24 cellular contexts compared by ENCODE assay signal in genomic region chr6:69383627-69384026, GRCh38.
"Had no signal": no experiment of that assay in that cellular context is flagged by ENCODE, and none has a peak within 500 bp of the region (broad histone marks: within the 10 kb centered on the region; RNA-seq: fewer than 3 reads in every experiment).

No MANE protein-coding gene starts in this region.

- H3K4me1 ChIP-seq: esophagus muscularis mucosa, foreskin keratinocyte, gastroesophageal sphincter, heart left ventricle, left lung, lower lobe of right lung had no signal

- H3K4me2 ChIP-seq: hepatocyte had no signal

- H3K79me2 ChIP-seq: hepatocyte had no signal

- FAIRE-seq: colon, endothelial cell of umbilical vein, frontal cortex, islet of Langerhans, keratinocyte had no signal

- DNase-seq: dermis blood vessel endothelial cell; dorsolateral prefrontal cortex; effector CD4-positive, alpha-beta T cell; effector memory CD4-positive, alpha-beta T cell; foreskin keratinocyte; heart left ventricle; hypothalamus; left cardiac atrium; left lung; left ventricle myocardium superior; lower lobe of right lung; mesenchymal stem cell; mucosa of descending colon; naive B cell had no signal

- H3K9me3 Mint-ChIP-seq: mesothelial cell of epicardium had no signal

- H3K9me3 ChIP-seq: esophagus muscularis mucosa, gastroesophageal sphincter, heart left ventricle, left lung, lower lobe of right lung, mucosa of descending colon had no signal

- H3K27ac ChIP-seq: coronary artery, dorsolateral prefrontal cortex, esophagus muscularis mucosa, foreskin keratinocyte, gastroesophageal sphincter, heart left ventricle, hepatocyte, left lung, lower lobe of right lung had no signal

- H3K4me1 Mint-ChIP-seq: mesothelial cell of epicardium, naive B cell had no signal

- H3K4me3 ChIP-seq: coronary artery, dorsolateral prefrontal cortex, esophagus muscularis mucosa, gastroesophageal sphincter, heart left ventricle, hepatocyte, left lung, lower lobe of right lung, mucosa of descending colon had no signal

- H3K4me3 Mint-ChIP-seq: mesothelial cell of epicardium, naive B cell had no signal

- H2AFZ ChIP-seq: hepatocyte had no signal

- H3K27me3 ChIP-seq: dorsolateral prefrontal cortex, esophagus muscularis mucosa, foreskin keratinocyte, gastroesophageal sphincter, heart left ventricle, hepatocyte, left lung had no signal

- H3K36me3 ChIP-seq: esophagus muscularis mucosa, gastroesophageal sphincter, heart left ventricle, left lung, lower lobe of right lung had no signal

- H3K27me3 Mint-ChIP-seq: naive B cell had no signal

- H3K27ac Mint-ChIP-seq: mesothelial cell of epicardium, naive B cell had no signal

- H3K36me3 Mint-ChIP-seq: mesothelial cell of epicardium, naive B cell had no signal
